In the genomic region with DNA sequence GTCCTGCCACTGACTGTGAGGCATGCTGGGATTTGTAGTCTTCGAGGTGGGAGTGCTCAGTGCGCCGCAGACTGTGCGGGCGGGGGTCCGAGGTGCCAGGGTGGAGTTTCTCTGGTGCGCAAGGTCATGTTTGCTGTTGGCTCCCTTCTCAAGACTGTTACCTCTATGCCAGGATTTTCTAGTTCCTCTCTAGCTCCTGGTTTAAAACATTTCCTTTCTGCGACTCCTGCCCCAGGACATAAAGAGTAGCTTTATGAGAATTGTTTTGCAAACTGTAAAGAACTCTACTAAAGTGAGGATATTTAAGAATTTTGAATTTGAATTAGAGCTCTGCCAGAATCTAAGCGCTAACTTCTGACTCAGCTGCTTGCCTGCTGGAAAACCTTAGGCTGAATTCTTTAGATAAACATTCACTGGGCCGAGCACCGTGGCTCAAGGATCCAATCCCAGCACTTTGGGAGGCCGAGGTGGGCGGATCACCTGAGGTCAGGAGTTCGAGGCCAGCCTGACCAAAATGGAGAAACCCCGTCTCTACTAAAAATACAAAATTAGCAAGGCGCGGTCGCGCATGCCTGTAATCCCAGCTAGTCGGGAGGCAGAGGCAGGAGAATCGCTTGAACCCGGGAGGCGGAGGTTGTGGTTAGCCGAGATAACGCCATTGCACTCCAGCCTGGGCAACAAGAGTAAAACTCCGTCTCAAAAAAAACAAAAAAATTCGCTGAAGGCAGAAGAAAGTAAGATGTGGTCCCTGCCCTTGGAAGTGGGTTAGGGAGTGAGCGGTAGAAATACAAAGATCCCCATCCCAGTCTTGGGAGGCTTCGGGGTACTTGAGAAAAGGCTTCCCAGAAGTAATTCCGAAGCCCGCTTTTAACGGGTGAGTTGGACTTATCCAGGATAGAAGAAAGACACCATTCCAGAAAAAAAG, we compare ENCODE assay signal across 1 cellular context.
TF ChIP-seq lines count a peak whose summit lies in the region.

No MANE protein-coding gene starts in this region.

TF ChIP-seq in HepG2, 621 proteins besides CTCF, POLR2A, EP300 and RAD21 (continued from another document and continues in another):
- TF ChIP-seq, protein P1, sequence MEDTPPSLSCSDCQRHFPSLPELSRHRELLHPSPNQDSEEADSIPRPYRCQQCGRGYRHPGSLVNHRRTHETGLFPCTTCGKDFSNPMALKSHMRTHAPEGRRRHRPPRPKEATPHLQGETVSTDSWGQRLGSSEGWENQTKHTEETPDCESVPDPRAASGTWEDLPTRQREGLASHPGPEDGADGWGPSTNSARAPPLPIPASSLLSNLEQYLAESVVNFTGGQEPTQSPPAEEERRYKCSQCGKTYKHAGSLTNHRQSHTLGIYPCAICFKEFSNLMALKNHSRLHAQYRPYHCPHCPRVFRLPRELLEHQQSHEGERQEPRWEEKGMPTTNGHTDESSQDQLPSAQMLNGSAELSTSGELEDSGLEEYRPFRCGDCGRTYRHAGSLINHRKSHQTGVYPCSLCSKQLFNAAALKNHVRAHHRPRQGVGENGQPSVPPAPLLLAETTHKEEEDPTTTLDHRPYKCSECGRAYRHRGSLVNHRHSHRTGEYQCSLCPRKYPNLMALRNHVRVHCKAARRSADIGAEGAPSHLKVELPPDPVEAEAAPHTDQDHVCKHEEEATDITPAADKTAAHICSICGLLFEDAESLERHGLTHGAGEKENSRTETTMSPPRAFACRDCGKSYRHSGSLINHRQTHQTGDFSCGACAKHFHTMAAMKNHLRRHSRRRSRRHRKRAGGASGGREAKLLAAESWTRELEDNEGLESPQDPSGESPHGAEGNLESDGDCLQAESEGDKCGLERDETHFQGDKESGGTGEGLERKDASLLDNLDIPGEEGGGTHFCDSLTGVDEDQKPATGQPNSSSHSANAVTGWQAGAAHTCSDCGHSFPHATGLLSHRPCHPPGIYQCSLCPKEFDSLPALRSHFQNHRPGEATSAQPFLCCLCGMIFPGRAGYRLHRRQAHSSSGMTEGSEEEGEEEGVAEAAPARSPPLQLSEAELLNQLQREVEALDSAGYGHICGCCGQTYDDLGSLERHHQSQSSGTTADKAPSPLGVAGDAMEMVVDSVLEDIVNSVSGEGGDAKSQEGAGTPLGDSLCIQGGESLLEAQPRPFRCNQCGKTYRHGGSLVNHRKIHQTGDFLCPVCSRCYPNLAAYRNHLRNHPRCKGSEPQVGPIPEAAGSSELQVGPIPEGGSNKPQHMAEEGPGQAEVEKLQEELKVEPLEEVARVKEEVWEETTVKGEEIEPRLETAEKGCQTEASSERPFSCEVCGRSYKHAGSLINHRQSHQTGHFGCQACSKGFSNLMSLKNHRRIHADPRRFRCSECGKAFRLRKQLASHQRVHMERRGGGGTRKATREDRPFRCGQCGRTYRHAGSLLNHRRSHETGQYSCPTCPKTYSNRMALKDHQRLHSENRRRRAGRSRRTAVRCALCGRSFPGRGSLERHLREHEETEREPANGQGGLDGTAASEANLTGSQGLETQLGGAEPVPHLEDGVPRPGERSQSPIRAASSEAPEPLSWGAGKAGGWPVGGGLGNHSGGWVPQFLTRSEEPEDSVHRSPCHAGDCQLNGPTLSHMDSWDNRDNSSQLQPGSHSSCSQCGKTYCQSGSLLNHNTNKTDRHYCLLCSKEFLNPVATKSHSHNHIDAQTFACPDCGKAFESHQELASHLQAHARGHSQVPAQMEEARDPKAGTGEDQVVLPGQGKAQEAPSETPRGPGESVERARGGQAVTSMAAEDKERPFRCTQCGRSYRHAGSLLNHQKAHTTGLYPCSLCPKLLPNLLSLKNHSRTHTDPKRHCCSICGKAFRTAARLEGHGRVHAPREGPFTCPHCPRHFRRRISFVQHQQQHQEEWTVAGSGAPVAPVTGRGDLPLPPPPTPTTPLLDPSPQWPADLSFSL (CRISPR knock-in tag; IDR thresholded peaks at IDR 0.05) = no peak
- TF ChIP-seq SP5 (CRISPR knock-in tag; IDR thresholded peaks at IDR 0.05; ENCODE audit: borderline replicate concordance, low read depth) (0 out of 2 replicates have a peak, but pooled peaks have one; percentile 16), FIP1L1 (IDR thresholded peaks at IDR 0.05; ENCODE audit: borderline replicate concordance, insufficient read depth, low read depth, low read length) (no peak), FOXA1 (IDR thresholded peaks at IDR 0.05) (no peak), FOXA1 (CRISPR knock-in tag; IDR thresholded peaks at IDR 0.05) (peak; percentile 32; the same call in 1 of the 2 replicates), ZNF430 (CRISPR knock-in tag; IDR thresholded peaks at IDR 0.05) (peak; percentile 43; the same call in 1 of the 2 replicates), HES4 (CRISPR knock-in tag; IDR thresholded peaks at IDR 0.05; ENCODE audit: borderline replicate concordance) (no peak), ZNF589 (CRISPR knock-in tag; conservative IDR thresholded peaks at IDR 0.05) (0 out of 2 replicates have a peak, but pooled peaks have one; percentile 23), ZNF530 (CRISPR knock-in tag; IDR thresholded peaks at IDR 0.05; ENCODE audit: low read depth) (no peak), RNF2 (conservative IDR thresholded peaks at IDR 0.05; ENCODE audit: low read depth) (no peak), KMT2A (CRISPR knock-in tag; IDR thresholded peaks at IDR 0.05) (peak; percentile 7; the same call in 1 of the 2 replicates), ZNF558 (CRISPR knock-in tag; IDR thresholded peaks at IDR 0.05; ENCODE audit: borderline replicate concordance) (no peak), AKAP8 (CRISPR knock-in tag; IDR thresholded peaks at IDR 0.05) (no peak), CHD2 (IDR thresholded peaks at IDR 0.05; ENCODE audit: low read depth, low read length) (peak; percentile 68; the same call in 1 of the 2 replicates), ZNF44 (CRISPR knock-in tag; IDR thresholded peaks at IDR 0.05) (no peak), DNMT3B (CRISPR knock-in tag; conservative IDR thresholded peaks at IDR 0.05) (no peak), TAF1 (CRISPR knock-in tag; IDR thresholded peaks at IDR 0.05) (no peak), SUZ12 (IDR thresholded peaks at IDR 0.05; ENCODE audit: low read depth, low read length) (peak; percentile 98), ZNF124 (CRISPR knock-in tag; IDR thresholded peaks at IDR 0.05) (peak; percentile 61; the same call in 1 of the 2 replicates), ZNF839 (CRISPR knock-in tag; IDR thresholded peaks at IDR 0.05; ENCODE audit: borderline replicate concordance) (no peak), SALL1 (CRISPR knock-in tag; IDR thresholded peaks at IDR 0.05) (0 out of 2 replicates have a peak, but pooled peaks have one; percentile 32), RFX5 (IDR thresholded peaks at IDR 0.05; ENCODE audit: low read depth, low read length) (no peak), ADNP (CRISPR knock-in tag; IDR thresholded peaks at IDR 0.05) (0 out of 2 replicates have a peak, but pooled peaks have one; percentile 56), ZNF747 (CRISPR knock-in tag; IDR thresholded peaks at IDR 0.05; ENCODE audit: borderline replicate concordance) (no peak), STAG1 (CRISPR knock-in tag; IDR thresholded peaks at IDR 0.05) (no peak), MEIS1 (CRISPR knock-in tag; IDR thresholded peaks at IDR 0.05; ENCODE audit: borderline replicate concordance) (no peak), PAWR (CRISPR knock-in tag; IDR thresholded peaks at IDR 0.05; ENCODE audit: borderline replicate concordance) (0 out of 2 replicates have a peak, but pooled peaks have one; percentile 24), TEAD3 (CRISPR knock-in tag; optimal IDR thresholded peaks at IDR 0.05; ENCODE audit: borderline replicate concordance) (peak; percentile 79), KDM1A (CRISPR knock-in tag; IDR thresholded peaks at IDR 0.05) (peak; percentile 57; the same call in 1 of the 2 replicates), THYN1 (CRISPR knock-in tag; IDR thresholded peaks at IDR 0.05; ENCODE audit: borderline replicate concordance, low read depth) (no peak), ELF3 (CRISPR knock-in tag; IDR thresholded peaks at IDR 0.05) (peak; percentile 4; the same call in 1 of the 2 replicates), ZNF572 (CRISPR knock-in tag; IDR thresholded peaks at IDR 0.05) (no peak), MXI1 (IDR thresholded peaks at IDR 0.05; ENCODE audit: borderline replicate concordance, low read depth, low read length) (peak; percentile 59; the same call in 1 of the 3 replicates)
- TF ChIP-seq, protein P2, sequence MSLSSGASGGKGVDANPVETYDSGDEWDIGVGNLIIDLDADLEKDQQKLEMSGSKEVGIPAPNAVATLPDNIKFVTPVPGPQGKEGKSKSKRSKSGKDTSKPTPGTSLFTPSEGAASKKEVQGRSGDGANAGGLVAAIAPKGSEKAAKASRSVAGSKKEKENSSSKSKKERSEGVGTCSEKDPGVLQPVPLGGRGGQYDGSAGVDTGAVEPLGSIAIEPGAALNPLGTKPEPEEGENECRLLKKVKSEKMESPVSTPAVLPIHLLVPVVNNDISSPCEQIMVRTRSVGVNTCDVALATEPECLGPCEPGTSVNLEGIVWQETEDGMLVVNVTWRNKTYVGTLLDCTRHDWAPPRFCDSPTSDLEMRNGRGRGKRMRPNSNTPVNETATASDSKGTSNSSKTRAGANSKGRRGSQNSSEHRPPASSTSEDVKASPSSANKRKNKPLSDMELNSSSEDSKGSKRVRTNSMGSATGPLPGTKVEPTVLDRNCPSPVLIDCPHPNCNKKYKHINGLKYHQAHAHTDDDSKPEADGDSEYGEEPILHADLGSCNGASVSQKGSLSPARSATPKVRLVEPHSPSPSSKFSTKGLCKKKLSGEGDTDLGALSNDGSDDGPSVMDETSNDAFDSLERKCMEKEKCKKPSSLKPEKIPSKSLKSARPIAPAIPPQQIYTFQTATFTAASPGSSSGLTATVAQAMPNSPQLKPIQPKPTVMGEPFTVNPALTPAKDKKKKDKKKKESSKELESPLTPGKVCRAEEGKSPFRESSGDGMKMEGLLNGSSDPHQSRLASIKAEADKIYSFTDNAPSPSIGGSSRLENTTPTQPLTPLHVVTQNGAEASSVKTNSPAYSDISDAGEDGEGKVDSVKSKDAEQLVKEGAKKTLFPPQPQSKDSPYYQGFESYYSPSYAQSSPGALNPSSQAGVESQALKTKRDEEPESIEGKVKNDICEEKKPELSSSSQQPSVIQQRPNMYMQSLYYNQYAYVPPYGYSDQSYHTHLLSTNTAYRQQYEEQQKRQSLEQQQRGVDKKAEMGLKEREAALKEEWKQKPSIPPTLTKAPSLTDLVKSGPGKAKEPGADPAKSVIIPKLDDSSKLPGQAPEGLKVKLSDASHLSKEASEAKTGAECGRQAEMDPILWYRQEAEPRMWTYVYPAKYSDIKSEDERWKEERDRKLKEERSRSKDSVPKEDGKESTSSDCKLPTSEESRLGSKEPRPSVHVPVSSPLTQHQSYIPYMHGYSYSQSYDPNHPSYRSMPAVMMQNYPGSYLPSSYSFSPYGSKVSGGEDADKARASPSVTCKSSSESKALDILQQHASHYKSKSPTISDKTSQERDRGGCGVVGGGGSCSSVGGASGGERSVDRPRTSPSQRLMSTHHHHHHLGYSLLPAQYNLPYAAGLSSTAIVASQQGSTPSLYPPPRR (CRISPR knock-in tag; IDR thresholded peaks at IDR 0.05; ENCODE audit: borderline replicate concordance) = no peak
- TF ChIP-seq, protein P3, sequence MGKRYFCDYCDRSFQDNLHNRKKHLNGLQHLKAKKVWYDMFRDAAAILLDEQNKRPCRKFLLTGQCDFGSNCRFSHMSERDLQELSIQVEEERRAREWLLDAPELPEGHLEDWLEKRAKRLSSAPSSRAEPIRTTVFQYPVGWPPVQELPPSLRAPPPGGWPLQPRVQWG (CRISPR knock-in tag; IDR thresholded peaks at IDR 0.05; ENCODE audit: borderline replicate concordance, low read depth) = no peak
- TF ChIP-seq, protein P4, sequence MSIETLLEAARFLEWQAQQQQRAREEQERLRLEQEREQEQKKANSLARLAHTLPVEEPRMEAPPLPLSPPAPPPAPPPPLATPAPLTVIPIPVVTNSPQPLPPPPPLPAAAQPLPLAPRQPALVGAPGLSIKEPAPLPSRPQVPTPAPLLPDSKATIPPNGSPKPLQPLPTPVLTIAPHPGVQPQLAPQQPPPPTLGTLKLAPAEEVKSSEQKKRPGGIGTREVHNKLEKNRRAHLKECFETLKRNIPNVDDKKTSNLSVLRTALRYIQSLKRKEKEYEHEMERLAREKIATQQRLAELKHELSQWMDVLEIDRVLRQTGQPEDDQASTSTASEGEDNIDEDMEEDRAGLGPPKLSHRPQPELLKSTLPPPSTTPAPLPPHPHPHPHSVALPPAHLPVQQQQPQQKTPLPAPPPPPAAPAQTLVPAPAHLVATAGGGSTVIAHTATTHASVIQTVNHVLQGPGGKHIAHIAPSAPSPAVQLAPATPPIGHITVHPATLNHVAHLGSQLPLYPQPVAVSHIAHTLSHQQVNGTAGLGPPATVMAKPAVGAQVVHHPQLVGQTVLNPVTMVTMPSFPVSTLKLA (IDR thresholded peaks at IDR 0.05) = peak; percentile 14; the same call in 1 of the 2 replicates
- TF ChIP-seq, protein P5, sequence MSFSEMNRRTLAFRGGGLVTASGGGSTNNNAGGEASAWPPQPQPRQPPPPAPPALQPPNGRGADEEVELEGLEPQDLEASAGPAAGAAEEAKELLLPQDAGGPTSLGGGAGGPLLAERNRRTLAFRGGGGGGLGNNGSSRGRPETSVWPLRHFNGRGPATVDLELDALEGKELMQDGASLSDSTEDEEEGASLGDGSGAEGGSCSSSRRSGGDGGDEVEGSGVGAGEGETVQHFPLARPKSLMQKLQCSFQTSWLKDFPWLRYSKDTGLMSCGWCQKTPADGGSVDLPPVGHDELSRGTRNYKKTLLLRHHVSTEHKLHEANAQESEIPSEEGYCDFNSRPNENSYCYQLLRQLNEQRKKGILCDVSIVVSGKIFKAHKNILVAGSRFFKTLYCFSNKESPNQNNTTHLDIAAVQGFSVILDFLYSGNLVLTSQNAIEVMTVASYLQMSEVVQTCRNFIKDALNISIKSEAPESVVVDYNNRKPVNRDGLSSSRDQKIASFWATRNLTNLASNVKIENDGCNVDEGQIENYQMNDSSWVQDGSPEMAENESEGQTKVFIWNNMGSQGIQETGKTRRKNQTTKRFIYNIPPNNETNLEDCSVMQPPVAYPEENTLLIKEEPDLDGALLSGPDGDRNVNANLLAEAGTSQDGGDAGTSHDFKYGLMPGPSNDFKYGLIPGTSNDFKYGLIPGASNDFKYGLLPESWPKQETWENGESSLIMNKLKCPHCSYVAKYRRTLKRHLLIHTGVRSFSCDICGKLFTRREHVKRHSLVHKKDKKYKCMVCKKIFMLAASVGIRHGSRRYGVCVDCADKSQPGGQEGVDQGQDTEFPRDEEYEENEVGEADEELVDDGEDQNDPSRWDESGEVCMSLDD (CRISPR knock-in tag; IDR thresholded peaks at IDR 0.05; ENCODE audit: borderline replicate concordance) = no peak
- TF ChIP-seq, protein P6, sequence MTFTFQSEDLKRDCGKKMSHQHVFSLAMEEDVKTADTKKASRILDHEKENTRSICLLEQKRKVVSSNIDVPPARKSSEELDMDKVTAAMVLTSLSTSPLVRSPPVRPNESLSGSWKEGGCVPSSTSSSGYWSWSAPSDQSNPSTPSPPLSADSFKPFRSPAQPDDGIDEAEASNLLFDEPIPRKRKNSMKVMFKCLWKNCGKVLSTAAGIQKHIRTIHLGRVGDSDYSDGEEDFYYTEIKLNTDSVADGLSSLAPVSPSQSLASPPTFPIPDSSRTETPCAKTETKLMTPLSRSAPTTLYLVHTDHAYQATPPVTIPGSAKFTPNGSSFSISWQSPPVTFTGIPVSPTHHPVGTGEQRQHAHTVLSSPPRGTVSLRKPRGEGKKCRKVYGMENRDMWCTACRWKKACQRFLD (CRISPR knock-in tag; IDR thresholded peaks at IDR 0.05; ENCODE audit: borderline replicate concordance) = no peak
- TF ChIP-seq, protein P7, sequence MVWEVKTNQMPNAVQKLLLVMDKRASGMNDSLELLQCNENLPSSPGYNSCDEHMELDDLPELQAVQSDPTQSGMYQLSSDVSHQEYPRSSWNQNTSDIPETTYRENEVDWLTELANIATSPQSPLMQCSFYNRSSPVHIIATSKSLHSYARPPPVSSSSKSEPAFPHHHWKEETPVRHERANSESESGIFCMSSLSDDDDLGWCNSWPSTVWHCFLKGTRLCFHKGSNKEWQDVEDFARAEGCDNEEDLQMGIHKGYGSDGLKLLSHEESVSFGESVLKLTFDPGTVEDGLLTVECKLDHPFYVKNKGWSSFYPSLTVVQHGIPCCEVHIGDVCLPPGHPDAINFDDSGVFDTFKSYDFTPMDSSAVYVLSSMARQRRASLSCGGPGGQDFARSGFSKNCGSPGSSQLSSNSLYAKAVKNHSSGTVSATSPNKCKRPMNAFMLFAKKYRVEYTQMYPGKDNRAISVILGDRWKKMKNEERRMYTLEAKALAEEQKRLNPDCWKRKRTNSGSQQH (CRISPR knock-in tag; IDR thresholded peaks at IDR 0.05; ENCODE audit: low read depth) = no peak
